In genomic region chr1:43650306-43650941, GRCh38 we compare ENCODE assay signal across 8 cellular contexts. TPM values are rescaled to one million over a fixed set of nuclear protein-coding genes. Genes with fewer than 3 reads are reported as not detected.
DNase-seq lines count a peak whose midpoint lies in the region; ATAC-seq and TF ChIP-seq lines count a peak whose summit lies in the region.

No MANE protein-coding gene starts in this region.

- H3K9me3 ChIP-seq in thyroid gland, result no peaks in the 10 kb centered on the region

- peaks cover 6 to 21% of the 10 kb centered on the region in 2 donors for H3K36me3 ChIP-seq in thyroid gland

- H3K27ac Mint-ChIP-seq in activated naive CD8-positive, alpha-beta T cell, result peak overlapping the region; percentile 97
- peak overlapping the region; percentile 99 for H3K27ac Mint-ChIP-seq in osteocyte (ENCODE audit: unreplicated experiment)

- no peak for TF ChIP-seq CTCF in NB4 (IDR thresholded peaks at IDR 0.05; ENCODE audit: low read depth, low read length)
- no peak for TF ChIP-seq CTCF in osteocyte (IDR thresholded peaks at IDR 0.05)
- no peak for TF ChIP-seq CTCF in thyroid gland (IDR thresholded peaks at IDR 0.05)

- TF ChIP-seq POLR2A in NB4 (IDR thresholded peaks at IDR 0.05; ENCODE audit: extremely low read depth, insufficient read length) (peak; percentile 91), thyroid gland (IDR thresholded peaks at IDR 0.05) (peak; percentile 58 to 84)

- peak overlapping the region; percentile 89 to 99 (median 90) for H3K27ac ChIP-seq in thyroid gland

- peak; percentile 69 for ATAC-seq in HG02571 (IDR thresholded peaks at IDR 0.05; ENCODE audit: unreplicated experiment)
- ATAC-seq in Right ventricle myocardium inferior, result peak; percentile 92

- H3K27me3 ChIP-seq in thyroid gland, result no peaks in the 10 kb centered on the region

- intact Hi-C loops in Right ventricle myocardium inferior (cut with DNase I), result loop anchor here (2.0 kb wide), 2 partner anchors 56 to 122 kb away; partner anchors contain the start of gene ST3GAL3
- intact Hi-C loops in thyroid gland (cut with DNase I), result no loop called here

- peak overlapping the region; percentile 96 for H3K4me3 Mint-ChIP-seq in activated naive CD8-positive, alpha-beta T cell
- peak overlapping the region; percentile 99 for H3K4me3 Mint-ChIP-seq in osteocyte (ENCODE audit: unreplicated experiment)

- H3K4me1 Mint-ChIP-seq in activated naive CD8-positive, alpha-beta T cell (ENCODE audit: low read depth), result peaks cover 39% of the 10 kb centered on the region
- peaks cover 34% of the 10 kb centered on the region for H3K4me1 Mint-ChIP-seq in osteocyte (ENCODE audit: unreplicated experiment)

- H3K4me1 ChIP-seq in thyroid gland, result peaks cover 14 to 16% of the 10 kb centered on the region in 2 donors

- no peaks in the 10 kb centered on the region for H3K9me3 Mint-ChIP-seq in activated naive CD8-positive, alpha-beta T cell (ENCODE audit: low read depth)
- no peaks in the 10 kb centered on the region for H3K9me3 Mint-ChIP-seq in osteocyte (ENCODE audit: unreplicated experiment)

- no peaks in the 10 kb centered on the region for H3K27me3 Mint-ChIP-seq in activated naive CD8-positive, alpha-beta T cell
- peaks cover 5% of the 10 kb centered on the region for H3K27me3 Mint-ChIP-seq in osteocyte (ENCODE audit: unreplicated experiment)

- H3K4me3 ChIP-seq in GM08714 (ENCODE audit: low read length), result peak overlapping the region; percentile 96
- peak overlapping the region; percentile 98 for H3K4me3 ChIP-seq in NB4 (ENCODE audit: low read depth, low read length)
- H3K4me3 ChIP-seq in thyroid gland (replicated peaks in 1 of 3), result peak overlapping the region; percentile 19 to 73 (median 66)

- 0 to 1% methylated on average over 11 to 31 of the region's 33 CpGs for WGBS in thyroid gland, 2 donors

- peak; percentile 95 for DNase-seq in NB4 (ENCODE audit: low read depth)
- peak; percentile 98 for DNase-seq in SK-N-DZ (ENCODE audit: low spot score)
- peak; percentile 96 for DNase-seq in Right ventricle myocardium inferior (ENCODE audit: missing footprints)
- DNase-seq in osteocyte (ENCODE audit: extremely low spot score, unreplicated experiment), result peak; percentile 97
- DNase-seq in thyroid gland, result peak; percentile 96 to 97

- H3K36me3 Mint-ChIP-seq in activated naive CD8-positive, alpha-beta T cell, result no peaks in the 10 kb centered on the region
- H3K36me3 Mint-ChIP-seq in osteocyte (ENCODE audit: unreplicated experiment), result peaks cover 14% of the 10 kb centered on the region

RNA-seq across cellular contexts. Expression of gene KDM4A, which starts 0.5 kb away (rescaled TPM):
- polyA plus RNA-seq in SK-N-DZ (2014; cell fraction: cytosol; rRNA removed), result 20.0 and 21.2 TPM in 2 replicates
- 10.5 and 11.4 TPM in 2 replicates for polyA plus RNA-seq in SK-N-DZ (2014; cell fraction: nucleus; rRNA removed)
- total RNA-seq in Right ventricle myocardium inferior (15.2 TPM), osteocyte (51.9 and 55.8 TPM in 2 replicates), thyroid gland (10 to 100 TPM; 28.2 to 50.8 (median 38.0) TPM)

RNA-seq across cellular contexts. Expression of gene ST3GAL3, which starts 56.9 kb away (rescaled TPM):
- polyA plus RNA-seq in SK-N-DZ (2014; cell fraction: cytosol; rRNA removed), result 13.7 and 16.4 TPM in 2 replicates
- 11.8 and 14.7 TPM in 2 replicates for polyA plus RNA-seq in SK-N-DZ (2014; cell fraction: nucleus; rRNA removed)
- 22.0 TPM for total RNA-seq in Right ventricle myocardium inferior
- total RNA-seq in osteocyte, result 23.5 and 26.4 TPM in 2 replicates
- 10 to 100 TPM; 12.1 to 17.7 (median 14.3) TPM for total RNA-seq in thyroid gland

Comparison
In these comparisons a context has a peak if more than half of its experiments do, and no peak if none do; other contexts are left out.
1. Peak in every context shown above with its lines: DNase-seq, ATAC-seq, H3K4me3 ChIP-seq and H3K27ac ChIP-seq.